In the genomic region with DNA sequence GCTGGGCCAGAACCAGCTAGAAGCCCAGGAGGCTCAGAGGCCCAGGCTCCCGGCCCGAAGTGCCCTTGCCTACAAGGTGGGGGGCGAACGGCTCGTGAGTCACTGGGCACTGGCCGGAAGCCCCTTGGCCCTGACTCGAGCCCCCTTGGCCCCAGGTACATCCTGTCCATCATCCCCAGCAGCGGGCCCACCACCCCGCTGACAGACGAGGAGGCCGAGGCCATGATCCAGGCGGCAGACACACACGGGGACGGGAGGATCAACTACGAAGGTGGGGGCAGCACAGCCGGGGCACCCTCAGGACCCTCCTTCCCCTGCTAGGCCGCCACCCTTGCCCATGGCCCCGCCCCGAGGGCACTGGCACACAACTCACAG, we compare ENCODE assay signal across 27 cellular contexts. TPM values are rescaled to one million over a fixed set of nuclear protein-coding genes. Genes with fewer than 3 reads are reported as not detected.
"Had no signal": no experiment of that assay in that cellular context is flagged by ENCODE, and none has a peak within 500 bp of the region (broad histone marks: within the 10 kb centered on the region; RNA-seq: fewer than 3 reads in every experiment).

No MANE protein-coding gene starts in this region.

- H3K36me3 ChIP-seq: stomach, suprapubic skin, thoracic aorta, thyroid gland, tibial artery, tibial nerve, transverse colon, upper lobe of left lung, upper lobe of right lung, uterus, vagina had no signal

- DNase-seq: stimulated activated CD4-positive, alpha-beta T cell treated with anti-CD3 and anti-CD28 coated beads, Interleukin-2, amount 100 ng/mL, for 48 hours; stimulated activated CD4-positive, alpha-beta T cell treated with anti-CD3 and anti-CD28 coated beads, Interleukin-4, amount 100 ng/mL, for 1 hour; stimulated activated CD4-positive, alpha-beta T cell treated with anti-CD3 and anti-CD28 coated beads, Interleukin-4, amount 100 ng/mL, for 24 hours; stimulated activated CD4-positive, alpha-beta T cell treated with anti-CD3 and anti-CD28 coated beads, Interleukin-4, amount 100 ng/mL, for 4 hours; stimulated activated CD8-positive, alpha-beta memory T cell treated with anti-CD3 and anti-CD28 coated beads, Interleukin-4, amount 100 ng/mL, for 48 hours; stimulated activated naive B cell treated with anti-CD40 and anti-IgM and Interleukin-4, amounts not matched to agents 10 μg/mL and 1 μg/mL and 100 μg/mL, for 72 hours; stimulated activated naive CD4-positive, alpha-beta T cell; stimulated activated naive CD4-positive, alpha-beta T cell treated with Interleukin-2 at 50 U/mL for 16 hours; stimulated activated naive CD8-positive, alpha-beta T cell treated with anti-CD3 and anti-CD28 coated beads, Interleukin-15, amount 100 ng/mL, for 72 hours; stimulated activated naive CD8-positive, alpha-beta T cell treated with anti-CD3 and anti-CD28 coated beads, Interleukin-15, Interleukin-2, amounts not matched to agents 100 U/mL and 50 U/mL, for 24 hours; stomach; substantia nigra; testis; thyroid gland; tibial artery; transverse colon; upper lobe of right lung; uterus had no signal

- H3K4me3 ChIP-seq: stomach, suprapubic skin, testis, thoracic aorta, thyroid gland, tibial artery, tibial nerve, transverse colon, upper lobe of left lung, upper lobe of right lung, uterus, vagina had no signal

- H3K4me1 ChIP-seq: stomach, suprapubic skin, thyroid gland, tibial artery, tibial nerve, transverse colon, upper lobe of left lung, upper lobe of right lung, uterus, vagina had no signal

- H3K9me3 ChIP-seq: stomach, suprapubic skin, testis, thoracic aorta, thyroid gland, tibial artery, tibial nerve, transverse colon, upper lobe of left lung, upper lobe of right lung, uterus, vagina had no signal

- H3K27me3 ChIP-seq: testis, thyroid gland, upper lobe of left lung, uterus, vagina had no signal

- H3K27ac ChIP-seq: stomach, suprapubic skin, testis, thoracic aorta, thyroid gland, tibial artery, tibial nerve, transverse colon, upper lobe of left lung, upper lobe of right lung, uterus, vagina had no signal

RNA-seq across cellular contexts. Expression of a gene that starts 16.5 kb away (rescaled TPM):
- total RNA-seq: stomach, subcutaneous adipose tissue, suprapubic skin, temporal lobe, testis, thoracic aorta, thyroid gland, tibial nerve, transverse colon, upper lobe of left lung, upper lobe of right lung, ureter, urinary bladder, uterus, vagina had no signal
- polyA plus RNA-seq: stomach, urinary bladder had no signal
